8 cellular contexts compared by ENCODE assay signal in the genomic region with DNA sequence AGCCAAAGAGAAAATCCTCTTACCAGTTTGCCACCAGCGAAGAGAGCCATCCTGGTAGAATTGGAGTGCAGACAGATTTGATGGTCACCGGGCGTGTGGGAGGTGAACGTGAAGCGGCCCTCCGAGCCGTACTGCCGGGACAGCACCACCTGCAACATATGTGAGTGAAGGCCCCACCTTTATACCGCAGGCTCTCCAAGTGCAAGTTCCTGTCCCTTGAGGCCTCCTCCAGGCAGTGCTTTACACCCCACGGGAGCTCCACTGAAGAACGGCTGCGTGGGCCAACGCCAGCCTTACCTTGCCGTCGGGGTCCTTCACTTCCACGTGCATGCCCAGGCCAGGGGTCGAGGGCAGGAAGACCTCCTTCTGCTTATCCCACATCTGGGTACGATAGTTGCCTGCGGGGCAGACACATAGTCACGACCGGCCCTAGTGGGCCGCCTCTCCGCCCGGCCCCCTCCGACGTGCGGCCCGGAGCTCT. TPM values are rescaled to one million over a fixed set of nuclear protein-coding genes. Genes with fewer than 3 reads are reported as not detected.
DNase-seq lines count a peak whose midpoint lies in the region; ATAC-seq and TF ChIP-seq lines count a peak whose summit lies in the region.

No MANE protein-coding gene starts in this region.

- H3K4me1 Mint-ChIP-seq in Calu3 (ENCODE audit: low read depth, unreplicated experiment) = peaks cover 18% of the 10 kb centered on the region

- no peaks in the 10 kb centered on the region for H3K27me3 ChIP-seq in effector memory CD4-positive, alpha-beta T cell (replicated peaks; ENCODE audit: control insufficient read depth, insufficient read depth, low read length, poor library complexity, severe bottlenecking)
- H3K27me3 ChIP-seq in mucosa of stomach (ENCODE audit: control insufficient read depth, insufficient read depth, low read length) (no peaks in the 10 kb centered on the region), tibial artery (no peaks in the 10 kb centered on the region)

- peak overlapping the region; percentile 92 for H3K9ac ChIP-seq in mucosa of stomach (ENCODE audit: low read length)

- peak overlapping the region; percentile 96 for H3K27ac ChIP-seq in effector memory CD4-positive, alpha-beta T cell (ENCODE audit: insufficient read depth, low read length, poor library complexity, severe bottlenecking)
- H3K27ac ChIP-seq in tibial artery = peak overlapping the region; percentile 90 to 96

- H3K27ac Mint-ChIP-seq in Calu3 (ENCODE audit: unreplicated experiment) = peak overlapping the region; percentile 81

- TF ChIP-seq CTCF in Calu3 (IDR thresholded peaks at IDR 0.05; ENCODE audit: unreplicated experiment) = no peak
- TF ChIP-seq CTCF in tibial artery (IDR thresholded peaks at IDR 0.05) = no peak

- BruUV-seq in Calu3 (replicated peaks; lab: Mats Ljungman, UMichigan) = no TSS peak

- peaks cover 65% of the 10 kb centered on the region for H3K36me3 Mint-ChIP-seq in Calu3 (ENCODE audit: insufficient read depth, unreplicated experiment)

- intact Hi-C loops in Calu3 (cut with micrococcal nuclease; ENCODE audit: unreplicated experiment) (no loop called here), tibial artery (cut with DNase I; ENCODE audit: low total_unique reads) (loop anchor here (5.0 kb wide), 1 partner anchor 166 kb away; a partner anchor contains a TSS)

- peak; percentile 25 for ATAC-seq in GM19467 (IDR thresholded peaks at IDR 0.05; ENCODE audit: unreplicated experiment)
- ATAC-seq in HG03521 (IDR thresholded peaks at IDR 0.05; ENCODE audit: unreplicated experiment) = peak; percentile 14

- H3K9me3 ChIP-seq in effector memory CD4-positive, alpha-beta T cell (ENCODE audit: control insufficient read depth, low read length) = no peaks in the 10 kb centered on the region
- H3K9me3 ChIP-seq in mucosa of stomach (ENCODE audit: control insufficient read depth, low read length) (no peaks in the 10 kb centered on the region), tibial artery (no peaks in the 10 kb centered on the region)

- no peaks in the 10 kb centered on the region for H3K9me3 Mint-ChIP-seq in Calu3 (ENCODE audit: low read depth, unreplicated experiment)

- DNase-seq in Calu3 = no peak
- DNase-seq in activated CD4-positive, alpha-beta T cell treated with anti-CD3 and anti-CD28 coated beads for 4 hours = peak; percentile 39 to 44
- peak; percentile 18 to 34 (median 28) for DNase-seq in effector memory CD4-positive, alpha-beta T cell
- peak in 1 of 2 donors; percentile 68 for DNase-seq in tibial artery
- no peak for DNase-seq in medulla oblongata (ENCODE audit: extremely low spot score)

- H3K4me3 Mint-ChIP-seq in Calu3 (ENCODE audit: low read depth, unreplicated experiment) = peak overlapping the region; percentile 93

- H3K4me3 ChIP-seq in effector memory CD4-positive, alpha-beta T cell (ENCODE audit: insufficient read depth, low read depth, low read length, poor library complexity, severe bottlenecking) = peak overlapping the region; percentile 63
- H3K4me3 ChIP-seq in mucosa of stomach (ENCODE audit: low read length) = peak overlapping the region; percentile 80
- H3K4me3 ChIP-seq in tibial artery = peak overlapping the region; percentile 70 to 83

- no peaks in the 10 kb centered on the region for H3K27me3 Mint-ChIP-seq in Calu3 (ENCODE audit: unreplicated experiment)

- peaks cover 24% of the 10 kb centered on the region for H3K4me1 ChIP-seq in effector memory CD4-positive, alpha-beta T cell (ENCODE audit: control insufficient read depth, insufficient read depth, low read length, poor library complexity, severe bottlenecking)
- peaks cover 19% of the 10 kb centered on the region for H3K4me1 ChIP-seq in mucosa of stomach (ENCODE audit: control insufficient read depth, insufficient read depth, low read length)
- peaks cover 0 to 25% (median 17%) of the 10 kb centered on the region in 4 donors for H3K4me1 ChIP-seq in tibial artery

- CTCF ChIA-PET in Calu3 (lab: Charles Lee) = interaction anchor here (0.6 to 2.4 kb wide), 6 partner anchors 16 to 76 kb away, joined by 3 to 10 read pairs (median 3); a partner anchor contains a TSS

- H3K36me3 ChIP-seq in effector memory CD4-positive, alpha-beta T cell (ENCODE audit: control insufficient read depth, insufficient read depth, low read length) = peaks cover 25% of the 10 kb centered on the region
- H3K36me3 ChIP-seq in mucosa of stomach (ENCODE audit: control insufficient read depth, insufficient read depth, low read length) (peaks cover 5% of the 10 kb centered on the region), tibial artery (peaks cover 12 to 36% (median 20%) of the 10 kb centered on the region in 3 donors)

RNA-seq across cellular contexts. Expression of a gene that starts 0.6 kb away (rescaled TPM):
- 115 and 128 TPM in 2 replicates for total RNA-seq in Calu3 (2022)

RNA-seq across cellular contexts. Expression of a gene that starts 7.8 kb away (rescaled TPM):
- 157 and 168 TPM in 2 replicates for total RNA-seq in Calu3 (2022)

RNA-seq across cellular contexts. Expression of a gene that starts 25.0 kb away (rescaled TPM):
- total RNA-seq in Calu3 (2022) = 100 and 105 TPM in 2 replicates

RNA-seq across cellular contexts. Expression of a gene that starts 40.3 kb away (rescaled TPM):
- 45.0 and 46.0 TPM in 2 replicates for total RNA-seq in Calu3 (2022)

Comparison
In these comparisons a context has a peak if more than half of its experiments do, and no peak if none do; other contexts are left out.
1. DNase-seq: peak in activated CD4-positive, alpha-beta T cell treated with anti-CD3 and anti-CD28 coated beads for 4 hours (2 of 2) and effector memory CD4-positive, alpha-beta T cell (3 of 3); none in Calu3 (single experiment) and medulla oblongata (single experiment).
2. Peak in every context shown above with its lines, with median percentiles within 50 percentile points of each other: H3K4me3 ChIP-seq.